25 cellular contexts compared by ENCODE assay signal in genomic region chr20:16970751-16971150, GRCh38.
"Had no signal": no experiment of that assay in that cellular context is flagged by ENCODE, and none has a peak within 500 bp of the region (broad histone marks: within the 10 kb centered on the region; RNA-seq: fewer than 3 reads in every experiment).

No MANE protein-coding gene starts in this region.

- H3K4me3 ChIP-seq: K562, SJSA1 had no signal

- H3K27ac Mint-ChIP-seq: activated CD4-positive, alpha-beta T cell treated with anti-CD3 and anti-CD28 coated beads, Interleukin-2, amount 10 ng/mL, durations not matched to agents 24 days and 14 days; activated naive CD4-positive, alpha-beta T cell treated with anti-CD3 and anti-CD28 coated beads for 36 hours; activated naive CD4-positive, alpha-beta T cell treated with anti-CD3 and anti-CD28 coated beads, Interleukin-2, amount 50 U/mL, for 72 hours; activated T-helper 1 cell treated with anti-CD3 and anti-CD28 coated beads, Interleukin-12 subunit alpha, Interleukin-12 subunit beta, Interleukin-2, Interleukin-4 antibody, amounts not matched to agents 30 ng/mL and 10 ng/mL and 1 ng/mL, durations not matched to agents 14 hours and 24 hours and 36 hours; T-helper 1 cell treated with Interleukin-12 subunit alpha and Interleukin-12 subunit beta and Interleukin-4 antibody, amounts not matched to agents 30 μg/mL and 1 μg/mL, for 36 hours; T-helper 2 cell treated with Interferon-gamma antibody and Interleukin-4, amounts not matched to agents 5 μg/mL and 100 μg/mL, for 36 hours had no signal

- H3K9me3 Mint-ChIP-seq: activated CD4-positive, alpha-beta T cell treated with anti-CD3 and anti-CD28 coated beads, Interleukin-2, amount 10 ng/mL, durations not matched to agents 24 days and 14 days; T-helper 2 cell treated with Interferon-gamma antibody and Interleukin-4, amounts not matched to agents 5 μg/mL and 100 μg/mL, for 36 hours had no signal

- H3K27me3 Mint-ChIP-seq: activated CD4-positive, alpha-beta T cell treated with anti-CD3 and anti-CD28 coated beads, Interleukin-2, amount 10 ng/mL, durations not matched to agents 24 days and 14 days had no signal

- H3K4me1 ChIP-seq: SJSA1 had no signal

- ATAC-seq: activated naive CD4-positive, alpha-beta T cell treated with anti-CD3 and anti-CD28 coated beads, Interleukin-2, amount 50 U/mL, for 72 hours; activated T-cell treated with anti-CD3 and anti-CD28 coated beads, Interleukin-2, amount 50 U/mL, for 4 hours; K562; Panc1 had no signal

- DNase-seq: activated CD4-positive, alpha-beta T cell treated with anti-CD3 and anti-CD28 coated beads, Interleukin-2, amount 10 ng/mL, durations not matched to agents 24 days and 14 days; activated CD4-positive, alpha-beta T cell treated with anti-CD3 and anti-CD28 coated beads, Interleukin-2, amount 50 U/mL, for 4 hours; activated CD8-positive, alpha-beta memory T cell treated with anti-CD3 and anti-CD28 coated beads, Interleukin-2, amount 50 U/mL, for 4 hours; activated gamma-delta T cell treated with Interleukin-2 at 50 U/mL for 16 hours; activated naive CD4-positive, alpha-beta T cell treated with anti-CD3 and anti-CD28 coated beads for 36 hours; activated T-cell treated with anti-CD3 and anti-CD28 coated beads for 4 hours; activated T-cell treated with anti-CD3 and anti-CD28 coated beads, Interleukin-2, amount 50 U/mL, for 4 hours; brain microvascular endothelial cell; NCI-H1048; NCI-H1105 treated with DMSO at 0.1 percent for 48 hours; NCI-H1436; NCI-H1694; NCI-H1930; NCI-H2081 treated with DMSO at 0.1 percent for 48 hours; NCI-H226; NCI-H524 treated with DMSO at 0.1 percent for 48 hours; SHP77 treated with DMSO at 0.1 percent for 48 hours; SK-N-SH had no signal

- H3K4me1 Mint-ChIP-seq: activated CD4-positive, alpha-beta T cell treated with anti-CD3 and anti-CD28 coated beads, Interleukin-2, amount 10 ng/mL, durations not matched to agents 24 days and 14 days had no signal

- H3K9me3 ChIP-seq: SJSA1, SK-N-SH had no signal

- H3K4me2 ChIP-seq: SK-N-SH had no signal

- H3K4me3 Mint-ChIP-seq: activated CD4-positive, alpha-beta T cell treated with anti-CD3 and anti-CD28 coated beads, Interleukin-2, amount 10 ng/mL, durations not matched to agents 24 days and 14 days; activated naive CD4-positive, alpha-beta T cell treated with anti-CD3 and anti-CD28 coated beads for 36 hours; activated T-cell treated with anti-CD3 and anti-CD28 coated beads, Interleukin-2, amount 50 U/mL, for 4 hours; activated T-helper 1 cell treated with anti-CD3 and anti-CD28 coated beads, Interleukin-12 subunit alpha, Interleukin-12 subunit beta, Interleukin-2, Interleukin-4 antibody, amounts not matched to agents 30 ng/mL and 10 ng/mL and 1 ng/mL, durations not matched to agents 14 hours and 24 hours and 36 hours; T-helper 1 cell treated with Interleukin-12 subunit alpha and Interleukin-12 subunit beta and Interleukin-4 antibody, amounts not matched to agents 30 μg/mL and 1 μg/mL, for 36 hours; T-helper 2 cell treated with Interferon-gamma antibody and Interleukin-4, amounts not matched to agents 5 μg/mL and 100 μg/mL, for 36 hours had no signal

- H3K27me3 ChIP-seq: brain microvascular endothelial cell, SJSA1 had no signal

- H3K36me3 ChIP-seq: brain microvascular endothelial cell, SJSA1 had no signal

- H3K9me2 ChIP-seq: SK-N-SH had no signal

- H3K27ac ChIP-seq: brain microvascular endothelial cell, SJSA1 had no signal

- H3K36me3 Mint-ChIP-seq: activated naive CD4-positive, alpha-beta T cell treated with anti-CD3 and anti-CD28 coated beads, Interleukin-2, amount 50 U/mL, for 72 hours had no signal
